ENCODE assay signal across 8 cellular contexts in genomic region chr11:131688056-131688693, GRCh38.
DNase-seq lines count a peak whose midpoint lies in the region; ATAC-seq and TF ChIP-seq lines count a peak whose summit lies in the region.

No MANE protein-coding gene starts in this region.

- peak overlapping the region; percentile 60; the same call in 1 of the 2 replicates for H2AFZ ChIP-seq in PC-3 (ENCODE audit: low read length)

- H3K9me3 Mint-ChIP-seq in CD14-positive monocyte (peaks cover 0 to 2% (median 0%) of the 10 kb centered on the region in 7 donors), mesothelial cell of epicardium (no peaks in the 10 kb centered on the region)

- intact Hi-C loops in CD14-positive monocyte (cut with micrococcal nuclease) (no loop called here), PC-3 (cut with micrococcal nuclease) (no loop called here)

- no peak for DNase-seq in CD14-positive monocyte (ENCODE audit: low spot score)
- peak; percentile 63 for DNase-seq in PC-3
- peak; percentile 34 for DNase-seq in dedifferentiated amniotic fluid mesenchymal stem cell (ENCODE audit: extremely low spot score)
- DNase-seq in mesothelial cell of epicardium (ENCODE audit: low spot score in 2 of 2, unreplicated experiment in 2 of 2): peak; percentile 62 to 82
- peak; percentile 50 to 92 for DNase-seq in upper lobe of left lung
- no peak for DNase-seq in SK-N-DZ (ENCODE audit: low spot score)

- no TSS peak for BruUV-seq in PC-3 (replicated peaks; lab: Mats Ljungman, UMichigan)

- H3K36me3 Mint-ChIP-seq in CD14-positive monocyte (no peaks in the 10 kb centered on the region), mesothelial cell of epicardium (no peaks in the 10 kb centered on the region)

- no peaks in the 10 kb centered on the region for H4K20me1 ChIP-seq in PC-3 (ENCODE audit: low read length)

- no peak overlapping the region for H3K9ac ChIP-seq in PC-3 (ENCODE audit: low read length)

- H3K27me3 ChIP-seq in PC-3 (ENCODE audit: low read length): peaks cover 63% of the 10 kb centered on the region
- H3K27me3 ChIP-seq in upper lobe of left lung: no peaks in the 10 kb centered on the region

- H3K79me2 ChIP-seq in PC-3 (ENCODE audit: low read length): no peaks in the 10 kb centered on the region

- no peaks in the 10 kb centered on the region for H3K4me1 ChIP-seq in PC-3 (ENCODE audit: insufficient read depth, low read length)
- peaks cover 0 to 14% (median 8%) of the 10 kb centered on the region in 4 donors for H3K4me1 ChIP-seq in upper lobe of left lung

- no peaks in the 10 kb centered on the region for H3F3A ChIP-seq in PC-3 (ENCODE audit: low read length, unreplicated experiment)

- H3K4me3 ChIP-seq in PC-3 (ENCODE audit: low read length) (no peak overlapping the region), upper lobe of left lung (no peak overlapping the region)

- POLR2A ChIA-PET in PC-3 (lab: Charles Lee; ENCODE audit: unreplicated experiment): no interaction called here

- WGBS in upper lobe of left lung, 2 donors: 17 to 20% methylated on average over 1 to 34 of the region's 34 CpGs

- H3K27me3 Mint-ChIP-seq in CD14-positive monocyte (ENCODE audit: low read depth in 3 of 3) (peaks cover 13 to 28% (median 18%) of the 10 kb centered on the region in 3 donors), mesothelial cell of epicardium (ENCODE audit: low read depth) (peaks cover 69% of the 10 kb centered on the region)

- no peaks in the 10 kb centered on the region for H3K36me3 ChIP-seq in PC-3 (ENCODE audit: low read depth, low read length)
- no peaks in the 10 kb centered on the region for H3K36me3 ChIP-seq in upper lobe of left lung

- TF ChIP-seq EP300 in upper lobe of left lung (IDR thresholded peaks at IDR 0.05): no peak

- H3K4me1 Mint-ChIP-seq in CD14-positive monocyte (no peaks in the 10 kb centered on the region), mesothelial cell of epicardium (peaks cover 4% of the 10 kb centered on the region)

- H3K4me2 ChIP-seq in PC-3 (ENCODE audit: low read length): peak overlapping the region; percentile 49; the same call in 1 of the 2 replicates

- H3K27ac Mint-ChIP-seq in CD14-positive monocyte (no peak overlapping the region), mesothelial cell of epicardium (no peak overlapping the region)

- H3K9me3 ChIP-seq in PC-3 (ENCODE audit: low read length) (no peaks in the 10 kb centered on the region; the same call in 1 of the 2 replicates), upper lobe of left lung (no peaks in the 10 kb centered on the region)

- CTCF ChIA-PET in PC-3 (lab: Charles Lee): no interaction called here

- ATAC-seq in GM18858 (IDR thresholded peaks at IDR 0.05; ENCODE audit: unreplicated experiment) (peak; percentile 51), HG03097 (IDR thresholded peaks at IDR 0.05; ENCODE audit: low FRiP score, unreplicated experiment) (peak; percentile 69), PC-3 (peak; percentile 82), upper lobe of left lung (ENCODE audit: low FRiP score in 2 of 2) (peak in 1 of 2 donors; percentile 87)

- TF ChIP-seq CTCF in CD14-positive monocyte (IDR thresholded peaks at IDR 0.05): peak; percentile 77
- peak; percentile 86 for TF ChIP-seq CTCF in PC-3 (conservative IDR thresholded peaks at IDR 0.05; ENCODE audit: low read depth, low read length)
- TF ChIP-seq CTCF in mesothelial cell of epicardium (IDR thresholded peaks at IDR 0.05; ENCODE audit: unreplicated experiment): peak; percentile 79
- peak; percentile 61 to 83 (median 68) for TF ChIP-seq CTCF in upper lobe of left lung (IDR thresholded peaks at IDR 0.05)

- no peak overlapping the region for H3K4me3 Mint-ChIP-seq in CD14-positive monocyte
- H3K4me3 Mint-ChIP-seq in mesothelial cell of epicardium: no peak overlapping the region

- TF ChIP-seq POLR2A in upper lobe of left lung (IDR thresholded peaks at IDR 0.05): no peak

- H3K27ac ChIP-seq in PC-3 (ENCODE audit: low read length): no peak overlapping the region
- H3K27ac ChIP-seq in upper lobe of left lung: no peak overlapping the region

- no peaks in the 10 kb centered on the region for H3K9me2 ChIP-seq in PC-3 (replicated peaks; ENCODE audit: low read length)

Comparison
In these comparisons a context has a peak if more than half of its experiments do, and no peak if none do; other contexts are left out.
1. DNase-seq: peak in PC-3 (single experiment), dedifferentiated amniotic fluid mesenchymal stem cell (single experiment), mesothelial cell of epicardium (2 of 2) and upper lobe of left lung (2 of 2); none in CD14-positive monocyte (single experiment) and SK-N-DZ (single experiment).
2. Peak in every context shown above with its lines, with median percentiles within 50 percentile points of each other: CTCF ChIP-seq.